29 cellular contexts compared by ENCODE assay signal in genomic region chr1:150087415-150087814, GRCh38.
"Had no signal": no experiment of that assay in that cellular context is flagged by ENCODE, and none has a peak within 500 bp of the region (broad histone marks: within the 10 kb centered on the region; RNA-seq: fewer than 3 reads in every experiment).

No MANE protein-coding gene starts in this region.

- DNase-seq: nephron progenitor cell; occipital lobe; ovary; posterior cingulate gyrus; psoas muscle; right cardiac atrium; right lobe of liver; sigmoid colon; small intestine; stimulated activated CD4-positive, alpha-beta T cell treated with anti-CD3 and anti-CD28 coated beads, Interleukin-15, amount 100 ng/mL, for 24 hours; stimulated activated CD4-positive, alpha-beta T cell treated with anti-CD3 and anti-CD28 coated beads, Interleukin-2, amount 100 ng/mL, for 24 hours; stimulated activated CD4-positive, alpha-beta T cell treated with anti-CD3 and anti-CD28 coated beads, Interleukin-2, amount 100 ng/mL, for 48 hours; stimulated activated CD4-positive, alpha-beta T cell treated with anti-CD3 and anti-CD28 coated beads, Interleukin-4, amount 100 ng/mL, for 24 hours; stimulated activated naive B cell treated with anti-CD40 and anti-IgM and Interleukin-4, amounts not matched to agents 10 μg/mL and 1 μg/mL and 100 μg/mL, for 72 hours; stimulated activated naive CD4-positive, alpha-beta T cell treated with Interleukin-2 at 50 U/mL for 16 hours; stomach; thyroid gland; trophoblast cell; upper lobe of left lung had no signal

- H3K9me3 ChIP-seq: ovary, psoas muscle, right lobe of liver, sigmoid colon, stomach, thoracic aorta, thyroid gland, tibial nerve, upper lobe of left lung, vagina had no signal

- H3K27ac Mint-ChIP-seq: natural killer cell treated with Interleukin-12 subunit alpha and Interleukin-12 subunit beta and Interleukin-15 and Interleukin-18, amount 100 ng/mL, for 72 hours; nephron progenitor cell; neural progenitor cell; progenitor cell of endocrine pancreas; stimulated activated effector memory CD8-positive, alpha-beta T cell treated with anti-CD3 and anti-CD28 coated beads, Interleukin-12 subunit alpha, Interleukin-12 subunit beta, amount 100 ng/mL, for 72 hours; stimulated activated naive B cell treated with anti-CD40 and anti-IgM and Interleukin-4, amounts not matched to agents 10 μg/mL and 1 μg/mL and 100 μg/mL, for 72 hours; stimulated activated naive CD8-positive, alpha-beta T cell treated with anti-CD3 and anti-CD28 coated beads, Interleukin-15, Interleukin-2, amounts not matched to agents 100 ng/mL and 50 ng/mL, for 24 hours had no signal

- H3K36me3 ChIP-seq: neural progenitor cell, ovary had no signal

- H3K4me3 ChIP-seq: neural progenitor cell, ovary, psoas muscle, right lobe of liver, sigmoid colon, stomach, thoracic aorta, thyroid gland, tibial nerve, upper lobe of left lung, vagina had no signal

- H3K9ac ChIP-seq: neural progenitor cell, parathyroid adenoma had no signal

- FAIRE-seq: small intestine, urothelium cell line had no signal

- ATAC-seq: natural killer cell treated with Interleukin-12 subunit alpha and Interleukin-12 subunit beta and Interleukin-15 and Interleukin-18, amount 100 ng/mL, for 72 hours; psoas muscle; right cardiac atrium; right lobe of liver; stimulated activated effector memory CD8-positive, alpha-beta T cell treated with anti-CD3 and anti-CD28 coated beads, Interleukin-12 subunit alpha, Interleukin-12 subunit beta, amount 100 ng/mL, for 72 hours; stimulated activated naive B cell treated with anti-CD40 and anti-IgM and Interleukin-4, amounts not matched to agents 10 μg/mL and 1 μg/mL and 100 μg/mL, for 72 hours had no signal

- H3K79me2 ChIP-seq: parathyroid adenoma had no signal

- H3K27me3 ChIP-seq: neural progenitor cell, ovary, right lobe of liver, sigmoid colon, stomach, thyroid gland, tibial nerve, upper lobe of left lung, vagina had no signal

- H3K4me2 ChIP-seq: neural progenitor cell had no signal

- H2AFZ ChIP-seq: neural progenitor cell, parathyroid adenoma had no signal

- H3K4me1 ChIP-seq: neural progenitor cell, parathyroid adenoma, psoas muscle, right lobe of liver, sigmoid colon, thyroid gland, upper lobe of left lung, vagina had no signal

- H3K4me3 Mint-ChIP-seq: natural killer cell treated with Interleukin-12 subunit alpha and Interleukin-12 subunit beta and Interleukin-15 and Interleukin-18, amount 100 ng/mL, for 72 hours; nephron progenitor cell; neural progenitor cell; stimulated activated effector memory CD8-positive, alpha-beta T cell treated with anti-CD3 and anti-CD28 coated beads, Interleukin-12 subunit alpha, Interleukin-12 subunit beta, amount 100 ng/mL, for 72 hours; stimulated activated naive B cell treated with anti-CD40 and anti-IgM and Interleukin-4, amounts not matched to agents 10 μg/mL and 1 μg/mL and 100 μg/mL, for 72 hours; stimulated activated naive CD8-positive, alpha-beta T cell treated with anti-CD3 and anti-CD28 coated beads, Interleukin-15, Interleukin-2, amounts not matched to agents 100 ng/mL and 50 ng/mL, for 24 hours had no signal

- H3K27me3 Mint-ChIP-seq: natural killer cell treated with Interleukin-12 subunit alpha and Interleukin-12 subunit beta and Interleukin-15 and Interleukin-18, amount 100 ng/mL, for 72 hours; progenitor cell of endocrine pancreas; stimulated activated naive B cell treated with anti-CD40 and anti-IgM and Interleukin-4, amounts not matched to agents 10 μg/mL and 1 μg/mL and 100 μg/mL, for 72 hours; stimulated activated naive CD8-positive, alpha-beta T cell treated with anti-CD3 and anti-CD28 coated beads, Interleukin-15, Interleukin-2, amounts not matched to agents 100 ng/mL and 50 ng/mL, for 24 hours had no signal

- H3K4me1 Mint-ChIP-seq: nephron progenitor cell; neural progenitor cell; stimulated activated effector memory CD8-positive, alpha-beta T cell treated with anti-CD3 and anti-CD28 coated beads, Interleukin-12 subunit alpha, Interleukin-12 subunit beta, amount 100 ng/mL, for 72 hours had no signal

- H3K9me3 Mint-ChIP-seq: natural killer cell treated with Interleukin-12 subunit alpha and Interleukin-12 subunit beta and Interleukin-15 and Interleukin-18, amount 100 ng/mL, for 72 hours; nephron progenitor cell; neural progenitor cell; stimulated activated effector memory CD8-positive, alpha-beta T cell treated with anti-CD3 and anti-CD28 coated beads, Interleukin-12 subunit alpha, Interleukin-12 subunit beta, amount 100 ng/mL, for 72 hours; stimulated activated naive B cell treated with anti-CD40 and anti-IgM and Interleukin-4, amounts not matched to agents 10 μg/mL and 1 μg/mL and 100 μg/mL, for 72 hours; stimulated activated naive CD8-positive, alpha-beta T cell treated with anti-CD3 and anti-CD28 coated beads, Interleukin-15, Interleukin-2, amounts not matched to agents 100 ng/mL and 50 ng/mL, for 24 hours had no signal

- H3K27ac ChIP-seq: neural progenitor cell, ovary, parathyroid adenoma, psoas muscle, right lobe of liver, sigmoid colon, stomach, thoracic aorta, thyroid gland, upper lobe of left lung, vagina had no signal
